In genomic region chr2:20438334-20439192, GRCh38 we compare ENCODE assay signal across 9 cellular contexts. TPM values are rescaled to one million over a fixed set of nuclear protein-coding genes. Genes with fewer than 3 reads are reported as not detected.
DNase-seq lines count a peak whose midpoint lies in the region; ATAC-seq, FAIRE-seq and TF ChIP-seq lines count a peak whose summit lies in the region.
"Had no signal": no experiment of that assay in that cellular context is flagged by ENCODE, and none has a peak within 500 bp of the region (broad histone marks: within the 10 kb centered on the region; RNA-seq: fewer than 3 reads in every experiment).

No MANE protein-coding gene starts in this region.

- H3K4me1 Mint-ChIP-seq in activated T-helper 1 cell treated with anti-CD3 and anti-CD28 coated beads, Interleukin-12 subunit alpha, Interleukin-12 subunit beta, Interleukin-2, Interleukin-4 antibody, amounts not matched to agents 30 ng/mL and 10 ng/mL and 1 ng/mL, durations not matched to agents 14 hours and 24 hours and 36 hours (ENCODE audit: low read depth) = peaks cover 16% of the 10 kb centered on the region

- ATAC-seq in GM21381 (IDR thresholded peaks at IDR 0.05; ENCODE audit: unreplicated experiment) = no peak
- ATAC-seq in HG02759 (IDR thresholded peaks at IDR 0.05; ENCODE audit: unreplicated experiment) = no peak

- peak overlapping the region; percentile 50 for H3K4me2 ChIP-seq in keratinocyte (ENCODE audit: control insufficient read depth, extremely low read depth, insufficient read depth, low read depth, low read length)

- no peaks in the 10 kb centered on the region for H3K36me3 Mint-ChIP-seq in activated T-helper 1 cell treated with anti-CD3 and anti-CD28 coated beads, Interleukin-12 subunit alpha, Interleukin-12 subunit beta, Interleukin-2, Interleukin-4 antibody, amounts not matched to agents 30 ng/mL and 10 ng/mL and 1 ng/mL, durations not matched to agents 14 hours and 24 hours and 36 hours (ENCODE audit: low read depth)

- peak; percentile 78 for TF ChIP-seq POLR2A in transverse colon (IDR thresholded peaks at IDR 0.05)

- H2AFZ ChIP-seq in keratinocyte (ENCODE audit: control insufficient read depth, low read length) = no peak overlapping the region

- DNase-seq in NCI-H1092 treated with DMSO at 0.1 percent for 48 hours (lab: John Stamatoyannopoulos, UW) (peak; percentile 8), NCI-H1092 (lab: John Stamatoyannopoulos, UW) (no peak), amniotic epithelial cell (ENCODE audit: low read depth) (peak; percentile 92), keratinocyte (ENCODE audit: low read depth, low spot score) (no peak), transverse colon (peak; percentile 57)
- DNase-seq in activated T-helper 1 cell treated with anti-CD3 and anti-CD28 coated beads, Interleukin-12 subunit alpha, Interleukin-12 subunit beta, Interleukin-2, Interleukin-4 antibody, amounts not matched to agents 30 ng/mL and 10 ng/mL and 1 ng/mL, durations not matched to agents 14 hours and 24 hours and 36 hours (ENCODE audit: low spot score) = no peak
- DNase-seq: 8988T had no signal

- H3K4me1 ChIP-seq in keratinocyte (ENCODE audit: control insufficient read depth, extremely low read depth, insufficient read depth, low read length) = peaks cover 9% of the 10 kb centered on the region
- peaks cover 2 to 28% (median 17%) of the 10 kb centered on the region in 4 donors for H3K4me1 ChIP-seq in transverse colon

- H3K9me1 ChIP-seq in keratinocyte (ENCODE audit: control insufficient read depth, extremely low read depth, insufficient read depth, low read length) = no peaks in the 10 kb centered on the region

- TF ChIP-seq CTCF in keratinocyte (optimal IDR thresholded peaks at IDR 0.05 in 1 of 3, IDR thresholded peaks at IDR 0.05 in 1 of 3, conservative IDR thresholded peaks at IDR 0.05 in 1 of 3; ENCODE audit: extremely low read depth in 1 of 3, insufficient read depth in 2 of 3, low read length in 3 of 3) = no peak
- TF ChIP-seq CTCF in transverse colon (IDR thresholded peaks at IDR 0.05) = no peak

- no peak overlapping the region for H3K9ac ChIP-seq in keratinocyte (ENCODE audit: control insufficient read depth, extremely low read depth, insufficient read depth, low read length)

- H3K27ac ChIP-seq in keratinocyte (ENCODE audit: control insufficient read depth, insufficient read depth, low read length) (no peak overlapping the region), transverse colon (peak overlapping the region; percentile 42 to 77 (median 69))

- FAIRE-seq in keratinocyte (lab: Jason Lieb, UNC) = no peak

- WGBS in transverse colon (ENCODE audit: low coverage in 1 of 2), 2 donors = 37 to 48% methylated on average over 3 to 7 of the region's 7 CpGs

- peak; percentile 98 for TF ChIP-seq EP300 in transverse colon (IDR thresholded peaks at IDR 0.05; ENCODE audit: low read depth)

- no peak overlapping the region for H3K4me3 ChIP-seq in keratinocyte (ENCODE audit: control insufficient read depth in 2 of 3, extremely low read depth in 1 of 3, insufficient read depth in 2 of 3, low read depth in 1 of 3, low read length in 3 of 3)
- H3K4me3 ChIP-seq in transverse colon = no peak overlapping the region

- H3K9me3 Mint-ChIP-seq in activated T-helper 1 cell treated with anti-CD3 and anti-CD28 coated beads, Interleukin-12 subunit alpha, Interleukin-12 subunit beta, Interleukin-2, Interleukin-4 antibody, amounts not matched to agents 30 ng/mL and 10 ng/mL and 1 ng/mL, durations not matched to agents 14 hours and 24 hours and 36 hours = no peaks in the 10 kb centered on the region

- no peak overlapping the region for H3K27ac Mint-ChIP-seq in activated T-helper 1 cell treated with anti-CD3 and anti-CD28 coated beads, Interleukin-12 subunit alpha, Interleukin-12 subunit beta, Interleukin-2, Interleukin-4 antibody, amounts not matched to agents 30 ng/mL and 10 ng/mL and 1 ng/mL, durations not matched to agents 14 hours and 24 hours and 36 hours

- H3K36me3 ChIP-seq in keratinocyte (ENCODE audit: control insufficient read depth in 2 of 2, extremely low read depth in 1 of 2, insufficient read depth in 2 of 2, low read length in 2 of 2) (no peaks in the 10 kb centered on the region), transverse colon (no peaks in the 10 kb centered on the region)

- H3K79me2 ChIP-seq in keratinocyte (ENCODE audit: control insufficient read depth, insufficient read depth, low read length) = no peaks in the 10 kb centered on the region

- peaks cover 32% of the 10 kb centered on the region for H3K27me3 Mint-ChIP-seq in activated T-helper 1 cell treated with anti-CD3 and anti-CD28 coated beads, Interleukin-12 subunit alpha, Interleukin-12 subunit beta, Interleukin-2, Interleukin-4 antibody, amounts not matched to agents 30 ng/mL and 10 ng/mL and 1 ng/mL, durations not matched to agents 14 hours and 24 hours and 36 hours (ENCODE audit: insufficient read depth)

- dilution Hi-C loops in keratinocyte (cut with MboI; ENCODE audit: extremely low pct_ligation_motif_present, low sequenced_read_pairs) = no loop called here

- no peak overlapping the region for H3K4me3 Mint-ChIP-seq in activated T-helper 1 cell treated with anti-CD3 and anti-CD28 coated beads, Interleukin-12 subunit alpha, Interleukin-12 subunit beta, Interleukin-2, Interleukin-4 antibody, amounts not matched to agents 30 ng/mL and 10 ng/mL and 1 ng/mL, durations not matched to agents 14 hours and 24 hours and 36 hours

- in situ Hi-C loops in transverse colon (cut with MboI; ENCODE audit: low pct_ligation_motif_present in 1 of 4, low pct_unique_long_range_greater_than_20kb in 1 of 4, low sequenced_read_pairs in 3 of 4) = loop anchor here in 2 of 4 donors (10.0 to 25.0 kb wide), 2 partner anchors 199 to 206 kb away; no protein-coding TSS in a partner anchor

- H4K20me1 ChIP-seq in keratinocyte (ENCODE audit: control insufficient read depth, extremely low read depth, insufficient read depth, low read length) = no peaks in the 10 kb centered on the region

- no peaks in the 10 kb centered on the region for H3K9me3 ChIP-seq in keratinocyte (ENCODE audit: control insufficient read depth, low read depth, low read length)
- H3K9me3 ChIP-seq in transverse colon = no peaks in the 10 kb centered on the region

- intact Hi-C loops in transverse colon (cut with DNase I; ENCODE audit: low total_unique reads) = no loop called here
- intact Hi-C loops in activated T-helper 1 cell treated with anti-CD3 and anti-CD28 coated beads, Interleukin-12 subunit alpha, Interleukin-12 subunit beta, Interleukin-2, Interleukin-4 antibody, amounts not matched to agents 30 ng/mL and 10 ng/mL and 1 ng/mL, durations not matched to agents 14 hours and 24 hours and 36 hours (cut with micrococcal nuclease) = no loop called here

- H3K27me3 ChIP-seq in keratinocyte (ENCODE audit: control insufficient read depth, extremely low read depth, insufficient read depth, low read length) = no peaks in the 10 kb centered on the region
- no peaks in the 10 kb centered on the region for H3K27me3 ChIP-seq in transverse colon

RNA-seq across cellular contexts. Expression of gene RHOB, which starts 8.3 kb away (rescaled TPM):
- polyA plus RNA-seq in keratinocyte = 23.6 to 28.3 TPM (median 25.3 TPM) in 3 replicates
- polyA plus RNA-seq in keratinocyte (2011; ENCODE audit: low read depth) = 11.8 TPM
- 28.6 and 40.6 TPM in 2 replicates for polyA plus RNA-seq in keratinocyte (2011; cell fraction: cytosol; rRNA removed)
- 63.1 and 77.2 TPM in 2 replicates for polyA plus RNA-seq in keratinocyte (2011; cell fraction: nucleus; rRNA removed)
- polyA plus RNA-seq in keratinocyte (2012; ENCODE audit: low replicate concordance) = 33.7 and 39.0 TPM in 2 replicates
- polyA minus RNA-seq in keratinocyte = 10.1 to 14.7 TPM (median 11.8 TPM) in 3 replicates
- 58.5 TPM for polyA minus RNA-seq in keratinocyte (2011; cell fraction: cytosol; rRNA and poly(A)+ RNA removed)
- 48.5 and 52.4 TPM in 2 replicates for polyA minus RNA-seq in keratinocyte (2011; cell fraction: nucleus; rRNA and poly(A)+ RNA removed)
- 100 to 1,000 TPM; 360 to 732 (median 532) TPM for total RNA-seq in transverse colon
- total RNA-seq in activated T-helper 1 cell treated with anti-CD3 and anti-CD28 coated beads, Interleukin-12 subunit alpha, Interleukin-12 subunit beta, Interleukin-2, Interleukin-4 antibody, amounts not matched to agents 30 ng/mL and 10 ng/mL and 1 ng/mL, durations not matched to agents 14 hours and 24 hours and 36 hours = 27.6 and 29.6 TPM in 2 replicates

Comparison
In these comparisons a context has a peak if more than half of its experiments do, and no peak if none do; other contexts are left out.
1. DNase-seq: peak in NCI-H1092 treated with DMSO at 0.1 percent for 48 hours (single experiment), amniotic epithelial cell (single experiment) and transverse colon (single experiment); none in NCI-H1092 (single experiment), keratinocyte (single experiment) and activated T-helper 1 cell treated with anti-CD3 and anti-CD28 coated beads, Interleukin-12 subunit alpha, Interleukin-12 subunit beta, Interleukin-2, Interleukin-4 antibody, amounts not matched to agents 30 ng/mL and 10 ng/mL and 1 ng/mL, durations not matched to agents 14 hours and 24 hours and 36 hours (single experiment).
2. RNA of gene RHOB, which starts 8.3 kb away (total RNA-seq): 360 to 732 TPM in transverse colon; 27.6 to 29.6 TPM in activated T-helper 1 cell treated with anti-CD3 and anti-CD28 coated beads, Interleukin-12 subunit alpha, Interleukin-12 subunit beta, Interleukin-2, Interleukin-4 antibody, amounts not matched to agents 30 ng/mL and 10 ng/mL and 1 ng/mL, durations not matched to agents 14 hours and 24 hours and 36 hours; every median in the first group is over 10 times any median in the second.